ENCODE assay signal across 26 cellular contexts in genomic region chr5:111942661-111943401, GRCh38.
DNase-seq lines count a peak whose midpoint lies in the region; ATAC-seq and TF ChIP-seq lines count a peak whose summit lies in the region.
"Had no signal": no experiment of that assay in that cellular context is flagged by ENCODE, and none has a peak within 500 bp of the region (broad histone marks: within the 10 kb centered on the region; RNA-seq: fewer than 3 reads in every experiment).

No MANE protein-coding gene starts in this region.

- H2AFZ ChIP-seq in IMR-90 (replicated peaks; ENCODE audit: low read length, poor library complexity) (no peak overlapping the region), osteoblast (ENCODE audit: low read length) (no peak overlapping the region), GM23338 (no peak overlapping the region)
- H2AFZ ChIP-seq: parathyroid adenoma, PC-9 had no signal

- no peaks in the 10 kb centered on the region for H3F3A ChIP-seq in GM23338 (replicated peaks; ENCODE audit: low read depth)

- H3K56ac ChIP-seq in IMR-90 (ENCODE audit: extremely low read depth, insufficient read depth, low read length), result no peak overlapping the region

- H3K36me3 Mint-ChIP-seq in progenitor cell of endocrine pancreas (ENCODE audit: insufficient read depth) (no peaks in the 10 kb centered on the region), GM23338 (ENCODE audit: low read depth) (no peaks in the 10 kb centered on the region)
- H3K36me3 Mint-ChIP-seq: activated naive CD4-positive, alpha-beta T cell treated with anti-CD3 and anti-CD28 coated beads, Interleukin-2, amount 50 U/mL, for 24 hours; memory B cell; naive thymus-derived CD8-positive, alpha-beta T cell had no signal

- no peak overlapping the region for H3K4me3 ChIP-seq in IMR-90 (ENCODE audit: insufficient read depth, low read depth, low read length)
- H3K4me3 ChIP-seq in brain microvascular endothelial cell (ENCODE audit: low read depth, low read length), result no peak overlapping the region
- no peak overlapping the region for H3K4me3 ChIP-seq in osteoblast (ENCODE audit: insufficient read depth, low read length)
- no peak overlapping the region for H3K4me3 ChIP-seq in GM23338
- H3K4me3 ChIP-seq: body of pancreas, PC-9, sigmoid colon, tibial nerve had no signal

- H2AK5ac ChIP-seq in IMR-90 (ENCODE audit: low read depth, low read length), result peak overlapping the region; percentile 44; the same call in 1 of the 2 replicates

- TF ChIP-seq CTCF in IMR-90 (conservative IDR thresholded peaks at IDR 0.05; ENCODE audit: low read depth, low read length) (no peak), brain microvascular endothelial cell (IDR thresholded peaks at IDR 0.05; ENCODE audit: low read depth, low read length, missing control alignments) (no peak), osteoblast (IDR thresholded peaks at IDR 0.05; ENCODE audit: extremely low read depth, low read depth, low read length) (no peak), progenitor cell of endocrine pancreas (IDR thresholded peaks at IDR 0.05; ENCODE audit: unreplicated experiment) (no peak), GM23338 (conservative IDR thresholded peaks at IDR 0.05; ENCODE audit: low read depth in 2 of 2) (no peak)

- H3K4me3 Mint-ChIP-seq in progenitor cell of endocrine pancreas (ENCODE audit: low read depth) (no peak overlapping the region), GM23338 (no peak overlapping the region)
- H3K4me3 Mint-ChIP-seq: activated naive CD4-positive, alpha-beta T cell treated with anti-CD3 and anti-CD28 coated beads, Interleukin-2, amount 50 U/mL, for 24 hours; activated T-cell treated with anti-CD3 and anti-CD28 coated beads, Interleukin-2, amount 50 U/mL, for 72 hours; memory B cell; naive thymus-derived CD8-positive, alpha-beta T cell had no signal

- peak overlapping the region; percentile 53; the same call in 1 of the 2 replicates for H2BK120ac ChIP-seq in IMR-90 (ENCODE audit: low read depth, low read length)

- peak overlapping the region; percentile 80; the same call in 1 of the 2 replicates for H2BK20ac ChIP-seq in IMR-90 (ENCODE audit: low read depth, low read length)

- no peaks in the 10 kb centered on the region for H3K79me1 ChIP-seq in IMR-90 (ENCODE audit: low read depth in 1 of 2, low read length in 2 of 2)

- POLR2A ChIA-PET in IMR-90 (lab: Charles Lee; ENCODE audit: unreplicated experiment), result no interaction called here

- H3K23ac ChIP-seq in IMR-90 (ENCODE audit: low read depth, low read length), result no peak overlapping the region; the same call in 1 of the 2 replicates

- dilution Hi-C loops in IMR-90 (cut with HindIII; ENCODE audit: low sequenced_read_pairs, unreplicated experiment), result no loop called here

- no peak overlapping the region for H4K5ac ChIP-seq in IMR-90 (ENCODE audit: low read depth, low read length)

- H3K4me1 ChIP-seq in IMR-90 (ENCODE audit: control insufficient read depth, insufficient read depth, low read length), result peaks cover 2% of the 10 kb centered on the region; the same call in 1 of the 2 replicates
- H3K4me1 ChIP-seq in osteoblast (ENCODE audit: insufficient read depth, low read length), result peaks cover 19% of the 10 kb centered on the region
- no peaks in the 10 kb centered on the region for H3K4me1 ChIP-seq in GM23338 (ENCODE audit: insufficient read depth)
- H3K4me1 ChIP-seq: body of pancreas, parathyroid adenoma, tibial nerve had no signal

- H3K27me3 Mint-ChIP-seq in progenitor cell of endocrine pancreas, result peaks cover 5% of the 10 kb centered on the region
- H3K27me3 Mint-ChIP-seq in GM23338 (ENCODE audit: insufficient read depth, low read depth, poor library complexity), result no peaks in the 10 kb centered on the region

- H3K9me3 Mint-ChIP-seq in progenitor cell of endocrine pancreas (ENCODE audit: low read depth), result no peaks in the 10 kb centered on the region
- no peaks in the 10 kb centered on the region for H3K9me3 Mint-ChIP-seq in GM23338
- H3K9me3 Mint-ChIP-seq: activated naive CD4-positive, alpha-beta T cell treated with anti-CD3 and anti-CD28 coated beads, Interleukin-2, amount 50 U/mL, for 24 hours; activated T-cell treated with anti-CD3 and anti-CD28 coated beads, Interleukin-2, amount 50 U/mL, for 72 hours; memory B cell; naive thymus-derived CD8-positive, alpha-beta T cell had no signal

- no peak for TF ChIP-seq RAD21 in IMR-90 (IDR thresholded peaks at IDR 0.05; ENCODE audit: low read length)

- DNase-seq in IMR-90, result peak; percentile 47
- DNase-seq in brain microvascular endothelial cell, result peak; percentile 48
- DNase-seq in osteoblast (ENCODE audit: insufficient read length, low spot score, missing footprints), result no peak
- DNase-seq in progenitor cell of endocrine pancreas (ENCODE audit: low spot score, unreplicated experiment), result no peak
- no peak for DNase-seq in GM23338 (ENCODE audit: low spot score)
- no peak for DNase-seq in activated effector memory CD4-positive, alpha-beta T cell treated with Interleukin-2 at 50 U/mL for 16 hours
- DNase-seq: activated CD4-positive, CD25-positive, alpha-beta regulatory T cell treated with anti-CD3 and anti-CD28 coated beads, Interleukin-2, amount 50 U/mL, for 72 hours; activated T-cell treated with anti-CD3 and anti-CD28 coated beads, Interleukin-2, amount 50 U/mL, for 72 hours; body of pancreas; cortex of kidney; DMS79 treated with DMSO at 0.1 percent for 48 hours; Karpas-422; naive thymus-derived CD8-positive, alpha-beta T cell; NCI-H774; PC-9; sigmoid colon; stimulated activated CD4-positive, alpha-beta T cell treated with anti-CD3 and anti-CD28 coated beads, Interleukin-1b, Interleukin-23, amount 100 ng/mL, for 48 hours; stimulated activated naive CD8-positive, alpha-beta T cell treated with anti-CD3 and anti-CD28 coated beads, Interleukin-15, Interleukin-2, amounts not matched to agents 100 U/mL and 50 U/mL, for 24 hours; T1000 had no signal

- H3K14ac ChIP-seq in IMR-90 (replicated peaks; ENCODE audit: low read depth, low read length), result no peak overlapping the region; the same call in 1 of the 2 replicates

- H3K27me3 ChIP-seq in IMR-90 (ENCODE audit: control insufficient read depth, insufficient read depth, low read length) (no peaks in the 10 kb centered on the region), brain microvascular endothelial cell (replicated peaks) (no peaks in the 10 kb centered on the region), osteoblast (ENCODE audit: insufficient read depth, low read length) (no peaks in the 10 kb centered on the region), GM23338 (ENCODE audit: insufficient read depth) (no peaks in the 10 kb centered on the region)
- H3K27me3 ChIP-seq: body of pancreas, sigmoid colon, tibial nerve had no signal

- H3K9ac ChIP-seq in IMR-90 (ENCODE audit: low read depth, low read length), result no peak overlapping the region; the same call in 1 of the 2 replicates
- H3K9ac ChIP-seq: parathyroid adenoma had no signal

- H3K27ac ChIP-seq in IMR-90 (ENCODE audit: insufficient read depth, low read length) (no peak overlapping the region), brain microvascular endothelial cell (peak overlapping the region; percentile 7), osteoblast (ENCODE audit: low read depth, low read length) (peak overlapping the region; percentile 52), GM23338 (ENCODE audit: low read depth) (no peak overlapping the region)
- H3K27ac ChIP-seq: body of pancreas, parathyroid adenoma, PC-9, sigmoid colon, tibial nerve had no signal

- H4K20me1 ChIP-seq in IMR-90 (ENCODE audit: insufficient read depth, low read length), result no peaks in the 10 kb centered on the region
- no peaks in the 10 kb centered on the region for H4K20me1 ChIP-seq in osteoblast (ENCODE audit: insufficient read depth, low read length)
- no peaks in the 10 kb centered on the region for H4K20me1 ChIP-seq in GM23338 (replicated peaks; ENCODE audit: insufficient read depth)

- H3K36me3 ChIP-seq in IMR-90 (ENCODE audit: control insufficient read depth, insufficient read depth, low read length), result no peaks in the 10 kb centered on the region
- H3K36me3 ChIP-seq in brain microvascular endothelial cell (replicated peaks), result no peaks in the 10 kb centered on the region
- no peaks in the 10 kb centered on the region for H3K36me3 ChIP-seq in osteoblast (ENCODE audit: insufficient read depth, low read length)
- H3K36me3 ChIP-seq in GM23338 (ENCODE audit: insufficient read depth), result no peaks in the 10 kb centered on the region
- H3K36me3 ChIP-seq: sigmoid colon, tibial nerve had no signal

- TF ChIP-seq POLR2A in IMR-90 (IDR thresholded peaks at IDR 0.05; ENCODE audit: low read depth, low read length), result no peak

- peak overlapping the region; percentile 14; the same call in 1 of the 2 replicates for H4K91ac ChIP-seq in IMR-90 (ENCODE audit: insufficient read depth, low read depth, low read length)

- no peaks in the 10 kb centered on the region for H3K79me2 ChIP-seq in osteoblast (ENCODE audit: insufficient read depth, low read length)
- H3K79me2 ChIP-seq in GM23338 (replicated peaks; ENCODE audit: insufficient read depth), result no peaks in the 10 kb centered on the region
- H3K79me2 ChIP-seq: parathyroid adenoma had no signal

- peak; percentile 54 for ATAC-seq in GM19351 (IDR thresholded peaks at IDR 0.05; ENCODE audit: unreplicated experiment)
- ATAC-seq in IMR-90 (ENCODE audit: low read depth), result peak; percentile 42; the same call in 1 of the 2 replicates
- no peak for ATAC-seq in GM23338
- no peak for ATAC-seq in GM21737 (IDR thresholded peaks at IDR 0.05; ENCODE audit: unreplicated experiment)
- ATAC-seq: activated T-cell treated with anti-CD3 and anti-CD28 coated beads, Interleukin-2, amount 50 U/mL, for 72 hours; body of pancreas; HCT116; naive thymus-derived CD8-positive, alpha-beta T cell; stimulated activated naive CD8-positive, alpha-beta T cell treated with anti-CD3 and anti-CD28 coated beads, Interleukin-15, Interleukin-2, amounts not matched to agents 100 U/mL and 50 U/mL, for 24 hours had no signal

- CTCF ChIA-PET in IMR-90 (lab: Yijun Ruan, JAX), result interaction anchor here (0.5 to 0.6 kb wide), 2 partner anchors 25 to 294 kb away, joined by 3 to 4 read pairs; no protein-coding TSS in a partner anchor

- H2BK5ac ChIP-seq in IMR-90 (ENCODE audit: low read depth, low read length, poor library complexity, severe bottlenecking), result peak overlapping the region; percentile 40

- peak overlapping the region; percentile 37; the same call in 1 of the 2 replicates for H3K4ac ChIP-seq in IMR-90 (ENCODE audit: low read depth, low read length)

- no peak overlapping the region for H2AK9ac ChIP-seq in IMR-90 (replicated peaks; ENCODE audit: low read depth, low read length, poor library complexity)

- H3K9me2 ChIP-seq in GM23338 (ENCODE audit: insufficient read depth), result no peaks in the 10 kb centered on the region

- H3K4me2 ChIP-seq in IMR-90 (ENCODE audit: low read depth, low read length), result no peak overlapping the region; the same call in 1 of the 2 replicates
- H3K4me2 ChIP-seq in osteoblast (ENCODE audit: insufficient read depth, low read length), result no peak overlapping the region
- H3K4me2 ChIP-seq in GM23338, result no peak overlapping the region
- H3K4me2 ChIP-seq: PC-9 had no signal

- H3K18ac ChIP-seq in IMR-90 (ENCODE audit: low read depth, low read length), result peak overlapping the region; percentile 16; the same call in 1 of the 2 replicates

- H3K4me1 Mint-ChIP-seq in progenitor cell of endocrine pancreas (ENCODE audit: low read depth), result no peaks in the 10 kb centered on the region
- no peaks in the 10 kb centered on the region; the same call in 2 of the 3 replicates for H3K4me1 Mint-ChIP-seq in GM23338
- H3K4me1 Mint-ChIP-seq: activated naive CD4-positive, alpha-beta T cell treated with anti-CD3 and anti-CD28 coated beads, Interleukin-2, amount 50 U/mL, for 24 hours; memory B cell; naive thymus-derived CD8-positive, alpha-beta T cell had no signal

- BruUV-seq in IMR-90 (replicated peaks; lab: Mats Ljungman, UMichigan), result no TSS peak

- H3K27ac Mint-ChIP-seq in progenitor cell of endocrine pancreas (no peak overlapping the region), GM23338 (no peak overlapping the region)
- H3K27ac Mint-ChIP-seq: activated naive CD4-positive, alpha-beta T cell treated with anti-CD3 and anti-CD28 coated beads, Interleukin-2, amount 50 U/mL, for 24 hours; activated T-cell treated with anti-CD3 and anti-CD28 coated beads, Interleukin-2, amount 50 U/mL, for 72 hours; memory B cell; naive thymus-derived CD8-positive, alpha-beta T cell had no signal

- H2BK15ac ChIP-seq in IMR-90 (ENCODE audit: low read depth, low read length), result 0 out of 3 replicates have a peak overlapping the region, but pooled peaks have one; percentile 7

- no peaks in the 10 kb centered on the region; the same call in 1 of the 2 replicates for H3K9me1 ChIP-seq in IMR-90 (ENCODE audit: insufficient read depth, low read length)

- no peaks in the 10 kb centered on the region for H3K9me3 ChIP-seq in IMR-90 (ENCODE audit: control insufficient read depth, insufficient read depth, low read length)
- no peaks in the 10 kb centered on the region for H3K9me3 ChIP-seq in osteoblast (ENCODE audit: low read depth, low read length)
- H3K9me3 ChIP-seq: body of pancreas, sigmoid colon, tibial nerve had no signal

- WGBS in IMR-90 (ENCODE audit: extremely low coverage in 2 of 2, insufficient read length in 1 of 2), 2 experiments, result 29% methylated on average over 1 of the region's 1 CpG; no CpG with 5 or more reads in 1 of the 2 experiments

- no peak overlapping the region for H4K8ac ChIP-seq in IMR-90 (ENCODE audit: low read depth in 2 of 2, low read length in 2 of 2)

- in situ Hi-C loops in IMR-90 (cut with MboI; ENCODE audit: low sequenced_read_pairs), result no loop called here
- in situ Hi-C loops in brain microvascular endothelial cell (cut with HindIII; ENCODE audit: low pct_ligation_motif_present, low sequenced_read_pairs), result no loop called here

- intact Hi-C loops in IMR-90 (cut with micrococcal nuclease), result no loop called here

Comparison
In these comparisons a context has a peak if more than half of its experiments do, and no peak if none do; other contexts are left out.
1. ATAC-seq: peak in GM19351 (single experiment) and IMR-90 (single experiment); none in GM23338 (single experiment) and GM21737 (single experiment).
2. DNase-seq: peak in IMR-90 (single experiment) and brain microvascular endothelial cell (single experiment); none in osteoblast (single experiment), progenitor cell of endocrine pancreas (single experiment), GM23338 (single experiment) and activated effector memory CD4-positive, alpha-beta T cell treated with Interleukin-2 at 50 U/mL for 16 hours (single experiment).
3. H3K27ac ChIP-seq: peak in brain microvascular endothelial cell (single experiment) and osteoblast (single experiment); none in IMR-90 (single experiment) and GM23338 (single experiment).